ENCODE assay signal across 9 cellular contexts in the genomic region with DNA sequence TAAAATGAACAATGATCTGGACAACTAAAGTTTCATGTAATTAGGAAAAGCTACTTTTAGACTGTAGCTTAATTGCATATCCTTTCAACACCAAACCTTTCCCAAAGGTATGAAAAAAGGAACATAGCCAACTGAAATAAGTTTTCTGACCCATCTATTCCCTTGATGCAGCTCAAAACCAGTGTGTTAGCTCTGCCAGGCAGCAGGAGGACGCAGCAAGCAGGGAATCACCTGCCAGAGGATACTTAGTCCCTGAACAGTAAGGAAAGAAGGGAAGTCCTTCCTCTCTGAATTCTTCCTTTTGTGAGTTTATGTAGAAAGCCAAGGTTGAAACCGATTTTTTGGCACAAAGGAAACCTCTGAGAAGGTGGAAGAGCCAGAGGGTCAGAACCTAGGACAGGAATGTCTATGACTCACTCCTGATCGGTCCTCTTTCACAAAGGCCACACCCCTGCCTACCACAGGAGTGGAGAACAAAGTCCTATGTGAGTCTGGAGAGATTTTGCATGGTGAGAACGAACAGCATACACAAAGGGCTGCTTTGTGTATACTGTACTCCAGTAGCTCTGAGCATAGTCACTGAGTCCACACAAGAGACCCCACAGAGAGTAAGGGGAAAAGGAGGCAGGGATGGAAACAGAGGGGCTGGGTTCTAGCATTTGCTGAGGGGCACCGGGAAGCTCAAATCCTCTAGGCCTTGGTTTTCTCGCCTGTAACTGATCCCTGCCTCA.
DNase-seq lines count a peak whose midpoint lies in the region; ATAC-seq and TF ChIP-seq lines count a peak whose summit lies in the region.
"Had no signal": no experiment of that assay in that cellular context is flagged by ENCODE, and none has a peak within 500 bp of the region (broad histone marks: within the 10 kb centered on the region; RNA-seq: fewer than 3 reads in every experiment).

No MANE protein-coding gene starts in this region.

- ATAC-seq in HG03432 (IDR thresholded peaks at IDR 0.05; ENCODE audit: unreplicated experiment) (no peak), aorta (ENCODE audit: low FRiP score) (no peak)

- DNase-seq in COLO668 (lab: John Stamatoyannopoulos, UW; ENCODE audit: unreplicated experiment) (peak; percentile 50), LoVo (ENCODE audit: low spot score) (peak; percentile 95), breast epithelium (ENCODE audit: low spot score in 2 of 2) (peak in 1 of 2 donors; percentile 72), GDM1 (lab: John Stamatoyannopoulos, UW) (no peak), NCI-H774 (lab: John Stamatoyannopoulos, UW) (no peak), aorta (no peak)

- peaks cover 0 to 9% of the 10 kb centered on the region in 2 donors for H3K4me1 ChIP-seq in breast epithelium
- peaks cover 46% of the 10 kb centered on the region for H3K4me1 ChIP-seq in mesodermal cell (ENCODE audit: control insufficient read depth, insufficient read depth, low read length, poor library complexity, severe bottlenecking)
- no peaks in the 10 kb centered on the region for H3K4me1 ChIP-seq in aorta (ENCODE audit: control insufficient read depth in 1 of 2, insufficient read depth in 2 of 2, low read length in 2 of 2)

- no peaks in the 10 kb centered on the region for H3K9me3 ChIP-seq in breast epithelium
- H3K9me3 ChIP-seq in mesodermal cell (ENCODE audit: control insufficient read depth, low read length), result no peaks in the 10 kb centered on the region
- H3K9me3 ChIP-seq in aorta (ENCODE audit: control insufficient read depth, low read length), result no peaks in the 10 kb centered on the region

- no peak for TF ChIP-seq CTCF in breast epithelium (IDR thresholded peaks at IDR 0.05)

- TF ChIP-seq POLR2A in breast epithelium (IDR thresholded peaks at IDR 0.05), result no peak

- H3K4me3 ChIP-seq in breast epithelium, result no peak overlapping the region
- H3K4me3 ChIP-seq in mesodermal cell (ENCODE audit: extremely low read depth, insufficient read depth, low read length, poor library complexity, severe bottlenecking), result no peak overlapping the region
- H3K4me3 ChIP-seq in aorta (ENCODE audit: low read length in 2 of 2), result no peak overlapping the region

- H3K27ac ChIP-seq in breast epithelium (peak overlapping the region; percentile 51 to 73), mesodermal cell (ENCODE audit: low read depth, low read length, severe bottlenecking) (peak overlapping the region; percentile 60), aorta (ENCODE audit: low read depth in 1 of 2, low read length in 2 of 2) (no peak overlapping the region)
- H3K27ac ChIP-seq: VCaP had no signal

- intact Hi-C loops in breast epithelium (cut with DNase I; ENCODE audit: low total_unique reads) (no loop called here), aorta (cut with DNase I) (no loop called here)

- H3K27me3 ChIP-seq in breast epithelium, result no peaks in the 10 kb centered on the region
- no peaks in the 10 kb centered on the region for H3K27me3 ChIP-seq in aorta (ENCODE audit: control insufficient read depth in 1 of 2, insufficient read depth in 2 of 2, low read length in 1 of 2)

- 72 to 76% methylated on average over 2 to 4 of the region's 6 CpGs for WGBS in mesodermal cell (ENCODE audit: insufficient coverage in 2 of 2), 2 experiments
- 75% methylated on average over 6 of the region's 6 CpGs for WGBS in aorta, 2 donors

- H3K36me3 ChIP-seq in breast epithelium (no peaks in the 10 kb centered on the region), mesodermal cell (ENCODE audit: control insufficient read depth, insufficient read depth, low read length) (peaks cover 36% of the 10 kb centered on the region), aorta (ENCODE audit: control insufficient read depth in 1 of 2, insufficient read depth in 2 of 2, low read length in 1 of 2) (no peaks in the 10 kb centered on the region)

Comparison
In these comparisons a context has a peak if more than half of its experiments do, and no peak if none do; other contexts are left out.
1. DNase-seq: peak in COLO668 (single experiment) and LoVo (single experiment); none in GDM1 (single experiment), NCI-H774 (single experiment) and aorta (0 of 2).
2. H3K27ac ChIP-seq: peak in breast epithelium (2 of 2) and mesodermal cell (single experiment); none in aorta (0 of 2).